ENCODE assay signal across 23 cellular contexts in the genomic region with DNA sequence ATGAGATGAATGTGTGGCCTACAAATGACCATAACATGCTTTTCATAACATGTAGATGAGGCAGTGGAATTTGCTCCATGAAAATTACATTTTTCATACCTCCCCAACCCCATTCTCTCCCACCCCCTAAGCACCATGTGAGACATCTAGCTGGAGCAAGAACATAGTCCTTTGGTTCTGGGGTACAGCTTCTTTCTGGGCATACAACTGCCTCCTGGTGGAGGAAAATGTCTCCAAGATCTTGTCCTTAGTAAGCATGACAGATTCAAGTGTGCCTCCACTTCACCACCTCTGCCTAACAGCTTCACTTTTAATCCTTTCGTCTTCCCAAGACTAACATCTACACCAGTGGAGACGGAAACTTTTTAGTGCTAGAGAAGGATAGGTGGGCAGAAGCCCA. TPM values are rescaled to one million over a fixed set of nuclear protein-coding genes. Genes with fewer than 3 reads are reported as not detected.
"Had no signal": no experiment of that assay in that cellular context is flagged by ENCODE, and none has a peak within 500 bp of the region (broad histone marks: within the 10 kb centered on the region; RNA-seq: fewer than 3 reads in every experiment).

No MANE protein-coding gene starts in this region.

- H3K27ac ChIP-seq: PC-9, Peyer's patch, SJCRH30 had no signal

- H3K4me2 ChIP-seq: PC-9 had no signal

- H3K36me3 ChIP-seq: MG63, Peyer's patch, SJCRH30 had no signal

- H3K27me3 ChIP-seq: MG63, Peyer's patch, SJCRH30 had no signal

- H2AFZ ChIP-seq: PC-9 had no signal

- H3K4me3 ChIP-seq: MG63, PC-9, Peyer's patch, SJCRH30 had no signal

- H3K9me3 ChIP-seq: MG63, Peyer's patch, SJCRH30 had no signal

- DNase-seq: Karpas-422, KG1, MG63, NCI-H1092 treated with DMSO at 0.1 percent for 48 hours, NCI-H1436, NCI-H187, NCI-H2029, NCI-H2081 treated with DMSO at 0.1 percent for 48 hours, NCI-H2171 treated with DMSO at 0.1 percent for 48 hours, NCI-H524, NCI-H526 treated with DMSO at 0.1 percent for 48 hours, NCI-H748 treated with DMSO at 0.1 percent for 48 hours, PC-9, Peyer's patch, SHP77 treated with DMSO at 0.1 percent for 48 hours, SJCRH30, T-helper 1 cell had no signal

- H3K4me1 ChIP-seq: Peyer's patch, SJCRH30 had no signal

- ATAC-seq: Right ventricle myocardium inferior, SK-N-SH treated with all-trans-retinoic acid at 6 μM for 48 hours had no signal

RNA-seq across cellular contexts. Expression of gene EXOC1L, which starts 8.0 kb away (rescaled TPM):
- total RNA-seq: HT-29, NCI-H460, OCI-LY7, PC-9, Peyer's patch, Right ventricle myocardium inferior, RPMI7951, SJCRH30 had no signal
